ENCODE assay signal across 8 cellular contexts in genomic region chr14:24092960-24093900, GRCh38. TPM values are rescaled to one million over a fixed set of nuclear protein-coding genes. Genes with fewer than 3 reads are reported as not detected.
DNase-seq lines count a peak whose midpoint lies in the region; ATAC-seq and TF ChIP-seq lines count a peak whose summit lies in the region.

No MANE protein-coding gene starts in this region.

- H3K27me3 ChIP-seq in OCI-LY3 (ENCODE audit: low read depth, low read length) (no peaks in the 10 kb centered on the region), endodermal cell (ENCODE audit: control insufficient read depth, insufficient read depth, low read length, poor library complexity, severe bottlenecking) (no peaks in the 10 kb centered on the region), neuron (ENCODE audit: insufficient read depth, low read length) (peaks cover 9% of the 10 kb centered on the region)

- peak overlapping the region; percentile 96 to 97 for H3K4me3 Mint-ChIP-seq in CD14-positive monocyte
- H3K4me3 Mint-ChIP-seq in endodermal cell, result peak overlapping the region; percentile 90

- TF ChIP-seq CTCF in CD14-positive monocyte (IDR thresholded peaks at IDR 0.05), result no peak
- no peak for TF ChIP-seq CTCF in OCI-LY3 (IDR thresholded peaks at IDR 0.05; ENCODE audit: low read depth, low read length)
- no peak for TF ChIP-seq CTCF in endodermal cell (conservative IDR thresholded peaks at IDR 0.05)

- H3K4me1 ChIP-seq in OCI-LY3 (ENCODE audit: low read length) (peaks cover 22% of the 10 kb centered on the region), endodermal cell (ENCODE audit: control insufficient read depth, insufficient read depth, low read length) (no peaks in the 10 kb centered on the region), neuron (ENCODE audit: insufficient read depth, low read length) (peaks cover 2% of the 10 kb centered on the region)

- DNase-seq in CD14-positive monocyte (ENCODE audit: low spot score), result peak; percentile 56
- DNase-seq in endodermal cell, result no peak
- no peak for DNase-seq in RKO (ENCODE audit: low spot score)
- no peak for DNase-seq in nucleus accumbens (lab: John Stamatoyannopoulos, UW)
- no peak for DNase-seq in left colon

- H3K4me3 ChIP-seq in OCI-LY3 (ENCODE audit: low read length) (peak overlapping the region; percentile 93), endodermal cell (ENCODE audit: low read length) (no peak overlapping the region), neuron (ENCODE audit: low read length) (peak overlapping the region; percentile 56)

- H3K27me3 Mint-ChIP-seq in CD14-positive monocyte (ENCODE audit: low read depth in 3 of 3), result peaks cover 0 to 2% (median 0%) of the 10 kb centered on the region in 3 donors
- H3K27me3 Mint-ChIP-seq in endodermal cell (ENCODE audit: insufficient read depth), result peaks cover 13% of the 10 kb centered on the region

- H3K9ac ChIP-seq in OCI-LY3 (ENCODE audit: low read length) (peak overlapping the region; percentile 100), endodermal cell (ENCODE audit: extremely low read depth, low read length, poor library complexity, severe bottlenecking) (no peak overlapping the region)

- peak overlapping the region; percentile 97 for H3K4me2 ChIP-seq in OCI-LY3 (ENCODE audit: low read length)

- peaks cover 12 to 16% of the 10 kb centered on the region in 2 donors for H3K36me3 Mint-ChIP-seq in CD14-positive monocyte
- H3K36me3 Mint-ChIP-seq in endodermal cell (ENCODE audit: low read depth), result peaks cover 11% of the 10 kb centered on the region

- no peaks in the 10 kb centered on the region for H3K9me3 ChIP-seq in OCI-LY3 (ENCODE audit: insufficient read depth, low read length)
- H3K9me3 ChIP-seq in endodermal cell (ENCODE audit: control insufficient read depth, low read length), result no peaks in the 10 kb centered on the region
- H3K9me3 ChIP-seq in neuron (ENCODE audit: low read length), result no peaks in the 10 kb centered on the region

- peaks cover 45% of the 10 kb centered on the region for H3K4me1 Mint-ChIP-seq in CD14-positive monocyte
- peaks cover 32% of the 10 kb centered on the region for H3K4me1 Mint-ChIP-seq in endodermal cell

- peaks cover 0 to 3% (median 0%) of the 10 kb centered on the region in 7 donors for H3K9me3 Mint-ChIP-seq in CD14-positive monocyte
- H3K9me3 Mint-ChIP-seq in endodermal cell, result no peaks in the 10 kb centered on the region

- ATAC-seq in GM21723 (IDR thresholded peaks at IDR 0.05; ENCODE audit: unreplicated experiment) (no peak), left colon (no peak)

- H3K27ac Mint-ChIP-seq in CD14-positive monocyte, result peak overlapping the region; percentile 85 to 95 (median 89)
- peak overlapping the region; percentile 92 for H3K27ac Mint-ChIP-seq in endodermal cell

- 85 to 86% methylated on average over 15 to 20 of the region's 20 CpGs for WGBS in endodermal cell (ENCODE audit: insufficient coverage in 1 of 2, insufficient read length in 1 of 2), 2 experiments

- intact Hi-C loops in CD14-positive monocyte (cut with micrococcal nuclease), result no loop called here
- intact Hi-C loops in left colon (cut with DNase I, micrococcal nuclease), result no loop called here

- H3K79me2 ChIP-seq in OCI-LY3 (ENCODE audit: low read length), result peaks cover 17% of the 10 kb centered on the region

- H4K20me1 ChIP-seq in OCI-LY3 (ENCODE audit: insufficient read depth, low read length), result no peaks in the 10 kb centered on the region

- H3K27ac ChIP-seq in OCI-LY3 (ENCODE audit: low read length) (peak overlapping the region; percentile 40), endodermal cell (ENCODE audit: low read depth, low read length) (no peak overlapping the region)

- H2AFZ ChIP-seq in OCI-LY3 (ENCODE audit: low read depth, low read length) (no peak overlapping the region), neuron (ENCODE audit: low read depth, low read length) (peak overlapping the region; percentile 90)

- H3K36me3 ChIP-seq in OCI-LY3 (replicated peaks; ENCODE audit: low read depth, low read length) (peaks cover 12% of the 10 kb centered on the region), endodermal cell (ENCODE audit: control insufficient read depth, insufficient read depth, low read length) (no peaks in the 10 kb centered on the region), neuron (ENCODE audit: insufficient read depth, low read length) (no peaks in the 10 kb centered on the region)

RNA-seq across cellular contexts. Expression of gene PCK2, which starts 0.9 kb away (rescaled TPM):
- polyA plus RNA-seq in CD14-positive monocyte, result 10 to 100 TPM; 29.9 to 34.2 TPM
- total RNA-seq in endodermal cell, result 10 to 100 TPM; 37.7 to 42.8 TPM
- 26.6 TPM for polyA plus RNA-seq in endodermal cell (2013, experiment 1 of 2)
- 16.0 TPM for polyA plus RNA-seq in endodermal cell (2013, experiment 2 of 2)
- total RNA-seq in left colon, result 100 to 1,000 TPM; 150 to 223 TPM

RNA-seq across cellular contexts. Expression of gene DCAF11, which starts 21.3 kb away (rescaled TPM):
- polyA plus RNA-seq in CD14-positive monocyte, result 10 to 100 TPM; 48.8 to 56.6 TPM
- total RNA-seq in endodermal cell (10 to 100 TPM; 71.1 to 72.2 TPM), left colon (100 to 1,000 TPM; 101 to 107 TPM)
- polyA plus RNA-seq in endodermal cell (2013, experiment 1 of 2), result 37.1 TPM
- 39.6 TPM for polyA plus RNA-seq in endodermal cell (2013, experiment 2 of 2)

RNA-seq across cellular contexts. Expression of gene NRL, which starts 21.5 kb away (rescaled TPM):
- polyA plus RNA-seq in CD14-positive monocyte, result 1 to 10 TPM; 1.1 to 1.5 TPM
- total RNA-seq in endodermal cell (1 to 10 TPM; 1.9 TPM), left colon (1 to 10 TPM; 1.2 to 1.5 TPM)
- polyA plus RNA-seq in endodermal cell (2013, experiment 1 of 2), result 1.0 TPM
- 0.41 TPM for polyA plus RNA-seq in endodermal cell (2013, experiment 2 of 2)

RNA-seq across cellular contexts. Expression of gene CPNE6, which starts 21.9 kb away (rescaled TPM):
- polyA plus RNA-seq in CD14-positive monocyte, result not detected
- total RNA-seq in endodermal cell (not detected), left colon (under 1 TPM; 0.28 to 0.31 TPM)
- polyA plus RNA-seq in endodermal cell (2013, experiment 1 of 2), result not detected
- polyA plus RNA-seq in endodermal cell (2013, experiment 2 of 2), result not detected

RNA-seq across cellular contexts. Expression of gene FITM1, which starts 37.2 kb away (rescaled TPM):
- polyA plus RNA-seq in CD14-positive monocyte, result not detected
- total RNA-seq in endodermal cell (1 to 10 TPM in 1 of 2 donors, not detected in 1; 1.1 TPM), left colon (1 to 10 TPM; 1.0 TPM)
- polyA plus RNA-seq in endodermal cell (2013, experiment 1 of 2), result 0.32 TPM
- not detected for polyA plus RNA-seq in endodermal cell (2013, experiment 2 of 2)
